8 cellular contexts compared by ENCODE assay signal in genomic region chr6:35669441-35669776, GRCh38. TPM values are rescaled to one million over a fixed set of nuclear protein-coding genes. Genes with fewer than 3 reads are reported as not detected.
A peak's percentile ranks its signal among the peaks of the same experiment; 100 is the strongest.
DNase-seq lines count a peak whose midpoint lies in the region; ATAC-seq and TF ChIP-seq lines count a peak whose summit lies in the region.

No MANE protein-coding gene starts in this region.

- TF ChIP-seq CTCF in fibroblast of the aortic adventitia (IDR thresholded peaks at IDR 0.05; ENCODE audit: insufficient read depth, low read length): no peak
- TF ChIP-seq CTCF in suprapubic skin (IDR thresholded peaks at IDR 0.05): no peak
- no peak for TF ChIP-seq CTCF in omental fat pad (IDR thresholded peaks at IDR 0.05)
- no peak for TF ChIP-seq CTCF in Caco-2 (IDR thresholded peaks at IDR 0.05; ENCODE audit: insufficient read depth in 1 of 2, low read depth in 1 of 2, low read length in 1 of 2, severe bottlenecking in 1 of 2, unreplicated experiment in 1 of 2)

- H3K27ac Mint-ChIP-seq in activated naive CD4-positive, alpha-beta T cell treated with anti-CD3 and anti-CD28 coated beads, Interleukin-2, amount 50 U/mL, for 24 hours: peak overlapping the region; percentile 98
- H3K27ac Mint-ChIP-seq in T-helper 2 cell treated with Interferon-gamma antibody and Interleukin-4, amounts not matched to agents 5 μg/mL and 100 μg/mL, for 36 hours: peak overlapping the region; percentile 88
- H3K27ac Mint-ChIP-seq in Caco-2 (ENCODE audit: unreplicated experiment): no peak overlapping the region

- peak overlapping the region; percentile 3 for H3K4me3 ChIP-seq in fibroblast of the aortic adventitia (ENCODE audit: low read depth, low read length)
- H3K4me3 ChIP-seq in suprapubic skin: peak overlapping the region; percentile 20
- no peak overlapping the region for H3K4me3 ChIP-seq in Caco-2 (ENCODE audit: low read depth, low read length)

- no peak for TF ChIP-seq EP300 in suprapubic skin (IDR thresholded peaks at IDR 0.05)

- POLR2A ChIA-PET in Caco-2 (lab: Charles Lee): interaction anchor here (0.6 kb wide), 1 partner anchor 29 kb away, joined by 3 read pairs; no protein-coding TSS in a partner anchor

- H3K36me3 Mint-ChIP-seq in activated naive CD4-positive, alpha-beta T cell treated with anti-CD3 and anti-CD28 coated beads, Interleukin-2, amount 50 U/mL, for 24 hours: no peaks in the 10 kb centered on the region
- H3K36me3 Mint-ChIP-seq in T-helper 2 cell treated with Interferon-gamma antibody and Interleukin-4, amounts not matched to agents 5 μg/mL and 100 μg/mL, for 36 hours (ENCODE audit: low read depth): peaks cover 2% of the 10 kb centered on the region
- H3K36me3 Mint-ChIP-seq in Caco-2 (ENCODE audit: insufficient read depth, unreplicated experiment): no peaks in the 10 kb centered on the region

- no peak for TF ChIP-seq POLR2A in suprapubic skin (IDR thresholded peaks at IDR 0.05)

- peak overlapping the region; percentile 87 for H3K4me3 Mint-ChIP-seq in activated naive CD4-positive, alpha-beta T cell treated with anti-CD3 and anti-CD28 coated beads, Interleukin-2, amount 50 U/mL, for 24 hours
- peak overlapping the region; percentile 84 for H3K4me3 Mint-ChIP-seq in T-helper 2 cell treated with Interferon-gamma antibody and Interleukin-4, amounts not matched to agents 5 μg/mL and 100 μg/mL, for 36 hours
- no peak overlapping the region for H3K4me3 Mint-ChIP-seq in Caco-2 (ENCODE audit: unreplicated experiment)

- H3K27me3 ChIP-seq in suprapubic skin (no peaks in the 10 kb centered on the region), Caco-2 (replicated peaks; ENCODE audit: control insufficient read depth, insufficient read depth, low read length) (no peaks in the 10 kb centered on the region)

- DNase-seq in activated naive CD4-positive, alpha-beta T cell (lab: John Stamatoyannopoulos, UW): no peak
- no peak for DNase-seq in T-helper 2 cell treated with Interferon-gamma antibody and Interleukin-4, amounts not matched to agents 5 μg/mL and 100 μg/mL, for 36 hours (ENCODE audit: low spot score)
- DNase-seq in fibroblast of the aortic adventitia (ENCODE audit: low read depth) (no peak), suprapubic skin (ENCODE audit: low spot score in 2 of 2) (no peak), omental fat pad (ENCODE audit: low spot score) (no peak), T1000 (lab: John Stamatoyannopoulos, UW) (no peak), Caco-2 (no peak)

- H3K27me3 Mint-ChIP-seq in activated naive CD4-positive, alpha-beta T cell treated with anti-CD3 and anti-CD28 coated beads, Interleukin-2, amount 50 U/mL, for 24 hours: no peaks in the 10 kb centered on the region
- no peaks in the 10 kb centered on the region for H3K27me3 Mint-ChIP-seq in T-helper 2 cell treated with Interferon-gamma antibody and Interleukin-4, amounts not matched to agents 5 μg/mL and 100 μg/mL, for 36 hours (ENCODE audit: low read depth)
- no peaks in the 10 kb centered on the region for H3K27me3 Mint-ChIP-seq in Caco-2 (ENCODE audit: insufficient read depth, unreplicated experiment)

- peaks cover 62% of the 10 kb centered on the region for H3K4me1 Mint-ChIP-seq in activated naive CD4-positive, alpha-beta T cell treated with anti-CD3 and anti-CD28 coated beads, Interleukin-2, amount 50 U/mL, for 24 hours
- H3K4me1 Mint-ChIP-seq in T-helper 2 cell treated with Interferon-gamma antibody and Interleukin-4, amounts not matched to agents 5 μg/mL and 100 μg/mL, for 36 hours (ENCODE audit: low read depth): peaks cover 46% of the 10 kb centered on the region
- no peaks in the 10 kb centered on the region for H3K4me1 Mint-ChIP-seq in Caco-2 (ENCODE audit: low read depth, unreplicated experiment)

- H3K9me3 ChIP-seq in suprapubic skin (no peaks in the 10 kb centered on the region), Caco-2 (no peaks in the 10 kb centered on the region)

- H3K4me1 ChIP-seq in suprapubic skin: peaks cover 51% of the 10 kb centered on the region
- H3K4me1 ChIP-seq in Caco-2: no peaks in the 10 kb centered on the region

- 28% methylated on average over 1 of the region's 1 CpG for WGBS in suprapubic skin

- no peaks in the 10 kb centered on the region for H3K9me3 Mint-ChIP-seq in activated naive CD4-positive, alpha-beta T cell treated with anti-CD3 and anti-CD28 coated beads, Interleukin-2, amount 50 U/mL, for 24 hours
- H3K9me3 Mint-ChIP-seq in T-helper 2 cell treated with Interferon-gamma antibody and Interleukin-4, amounts not matched to agents 5 μg/mL and 100 μg/mL, for 36 hours: no peaks in the 10 kb centered on the region
- H3K9me3 Mint-ChIP-seq in Caco-2 (ENCODE audit: unreplicated experiment): no peaks in the 10 kb centered on the region

- H3K27ac ChIP-seq in suprapubic skin: no peak overlapping the region

- no TSS peak for BruUV-seq in Caco-2 (replicated peaks; lab: Mats Ljungman, UMichigan)

- intact Hi-C loops in Caco-2 (cut with micrococcal nuclease; ENCODE audit: unreplicated experiment): no loop called here

- H3K36me3 ChIP-seq in suprapubic skin: peaks cover 46% of the 10 kb centered on the region
- no peaks in the 10 kb centered on the region for H3K36me3 ChIP-seq in Caco-2 (ENCODE audit: control insufficient read depth, insufficient read depth, low read length)

- CTCF ChIA-PET in Caco-2 (lab: Charles Lee): no interaction called here

- ATAC-seq in omental fat pad (ENCODE audit: low FRiP score): no peak

RNA-seq across cellular contexts. Expression of gene FKBP5, which starts 19.3 kb away (rescaled TPM):
- 2.9 and 5.3 TPM in 2 replicates for total RNA-seq in fibroblast of the aortic adventitia (ENCODE audit: low replicate concordance)
- 100 to 1,000 TPM; 198 to 321 (median 244) TPM for total RNA-seq in suprapubic skin
- total RNA-seq in omental fat pad: 100 to 1,000 TPM; 257 to 722 (median 366) TPM
- total RNA-seq in Caco-2 (2022): 16.5 and 20.1 TPM in 2 replicates
